8 cellular contexts compared by ENCODE assay signal in the genomic region with DNA sequence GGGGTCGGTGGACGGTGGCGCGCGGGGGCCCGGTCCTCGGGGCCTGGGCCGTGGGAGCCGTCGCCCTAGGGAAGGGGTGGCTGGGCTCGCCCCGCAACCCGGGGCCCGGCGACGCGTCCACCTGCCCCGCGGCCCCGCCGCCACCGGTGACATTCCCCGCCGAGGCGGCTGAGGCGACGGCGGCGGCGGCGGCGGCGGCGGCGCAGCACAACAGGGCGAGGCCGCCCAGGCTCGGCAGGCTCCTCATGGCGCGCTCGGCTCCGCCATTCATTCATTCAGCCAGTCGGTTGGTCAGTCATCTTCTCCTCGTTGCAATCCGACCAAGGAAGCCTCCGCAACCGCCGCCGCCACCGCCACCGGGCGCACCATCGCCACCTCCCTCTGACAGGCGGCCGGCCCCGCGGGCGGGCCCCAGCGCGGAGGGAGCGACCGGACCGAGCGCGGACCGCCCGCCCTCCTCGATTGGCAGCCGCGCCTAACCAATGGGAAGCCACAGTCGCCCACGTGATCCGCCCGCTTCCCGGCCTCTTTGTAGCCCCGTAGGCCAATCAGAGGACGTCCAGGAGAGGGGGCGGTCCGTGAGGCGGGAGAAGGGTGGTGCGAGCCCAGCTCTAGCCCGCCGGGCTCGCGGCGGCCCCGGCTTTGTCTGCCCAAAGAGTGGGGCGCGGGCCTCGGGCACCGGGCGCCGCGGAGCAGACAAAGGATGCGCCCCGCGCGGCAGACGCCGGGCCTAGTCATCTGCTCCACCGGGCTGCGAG.
DNase-seq lines count a peak whose midpoint lies in the region; ATAC-seq and TF ChIP-seq lines count a peak whose summit lies in the region.

MEGF9 (minus strand) TSS at position 383 of the 758 bp plus-strand sequence; CDS start at position 271, 112 bp downstream.

- ATAC-seq in GM19035 (IDR thresholded peaks at IDR 0.05; ENCODE audit: unreplicated experiment) = peak; percentile 96
- ATAC-seq in HG03342 (IDR thresholded peaks at IDR 0.05; ENCODE audit: unreplicated experiment) = peak; percentile 96

- H3K4me3 ChIP-seq in AG10803 (ENCODE audit: low read length) = peak within 1 kb of the TSS; percentile 69

- TF ChIP-seq CTCF in AG10803 (conservative IDR thresholded peaks at IDR 0.05; ENCODE audit: low read length) = no peak

- DNase-seq in AG10803 (ENCODE audit: low read depth) (peak; percentile 97), NCI-H345 treated with DMSO at 0.1 percent for 48 hours (lab: John Stamatoyannopoulos, UW; ENCODE audit: unreplicated experiment) (peak; percentile 93), cerebellar cortex (ENCODE audit: low spot score) (peak; percentile 98), islet precursor cell (peak; percentile 98)
- DNase-seq in activated CD4-positive, CD25-positive, alpha-beta regulatory T cell treated with anti-CD3 and anti-CD28 coated beads, Interleukin-2, amount 50 U/mL, for 16 hours (ENCODE audit: low read depth, low spot score) = peak; percentile 94
- peak; percentile 96 for DNase-seq in stimulated activated CD4-positive, alpha-beta T cell treated with anti-CD3 and anti-CD28 coated beads, Interleukin-12 subunit alpha, Interleukin-12 subunit beta, amount 100 ng/mL, for 4 hours

Comparison
In these comparisons a context has a peak if more than half of its experiments do, and no peak if none do; other contexts are left out.
1. Peak in every context shown above with its lines: DNase-seq, ATAC-seq and H3K4me3 ChIP-seq.